In genomic region chr3:194572131-194572789, GRCh38 we compare ENCODE assay signal across 9 cellular contexts.
A peak's percentile ranks its signal among the peaks of the same experiment; 100 is the strongest.
DNase-seq lines count a peak whose midpoint lies in the region; ATAC-seq and TF ChIP-seq lines count a peak whose summit lies in the region.
"Had no signal": no experiment of that assay in that cellular context is flagged by ENCODE, and none has a peak within 500 bp of the region (broad histone marks: within the 10 kb centered on the region; RNA-seq: fewer than 3 reads in every experiment).

No MANE protein-coding gene starts in this region.

- POLR2A ChIA-PET in MCF 10A (lab: Yijun Ruan, JAX) = interaction anchor here (1.0 to 1.1 kb wide), 2 partner anchors 11 to 16 kb away, joined by 3 to 7 read pairs; no protein-coding TSS in a partner anchor

- no peak for ATAC-seq in esophagus mucosa

- DNase-seq in HS-5 (ENCODE audit: low read depth) = peak; percentile 99
- DNase-seq in MCF 10A (ENCODE audit: unreplicated experiment) = peak; percentile 79
- DNase-seq in kidney epithelial cell (ENCODE audit: low read depth) = peak; percentile 92
- DNase-seq in suprapubic skin (ENCODE audit: low spot score in 2 of 2) = peak; percentile 88 to 91
- no peak for DNase-seq in stimulated activated naive CD4-positive, alpha-beta T cell treated with Interleukin-2 at 50 U/mL for 16 hours (lab: John Stamatoyannopoulos, UW)
- no peak for DNase-seq in activated naive CD8-positive, alpha-beta T cell treated with anti-CD3 and anti-CD28 coated beads for 36 hours
- DNase-seq in NCI-H526 treated with DMSO at 0.1 percent for 48 hours (lab: John Stamatoyannopoulos, UW) = no peak

- CTCF ChIA-PET in MCF 10A (lab: Yijun Ruan, JAX) = interaction anchor here (0.6 to 1.5 kb wide), 3 partner anchors 10 to 78 kb away, joined by 3 to 5 read pairs (median 3); no protein-coding TSS in a partner anchor

- H3K9me3 Mint-ChIP-seq in MCF 10A (ENCODE audit: unreplicated experiment) = no peaks in the 10 kb centered on the region
- H3K9me3 Mint-ChIP-seq in activated naive CD8-positive, alpha-beta T cell treated with anti-CD3 and anti-CD28 coated beads for 36 hours = no peaks in the 10 kb centered on the region

- intact Hi-C loops in MCF 10A (cut with micrococcal nuclease) = no loop called here

- H3K27ac Mint-ChIP-seq in MCF 10A (ENCODE audit: low read depth, unreplicated experiment) = no peak overlapping the region
- no peak overlapping the region for H3K27ac Mint-ChIP-seq in activated naive CD8-positive, alpha-beta T cell treated with anti-CD3 and anti-CD28 coated beads for 36 hours

- H3K27me3 Mint-ChIP-seq in MCF 10A (ENCODE audit: insufficient read depth, unreplicated experiment) = no peaks in the 10 kb centered on the region
- H3K27me3 Mint-ChIP-seq in activated naive CD8-positive, alpha-beta T cell treated with anti-CD3 and anti-CD28 coated beads for 36 hours = peaks cover 26% of the 10 kb centered on the region

- TF ChIP-seq EP300 in suprapubic skin (IDR thresholded peaks at IDR 0.05) = no peak

- no peak for TF ChIP-seq CTCF in MCF 10A (IDR thresholded peaks at IDR 0.05; ENCODE audit: unreplicated experiment)
- no peak for TF ChIP-seq CTCF in kidney epithelial cell (IDR thresholded peaks at IDR 0.05; ENCODE audit: insufficient read depth, low read length, poor library complexity, severe bottlenecking)
- TF ChIP-seq CTCF in suprapubic skin (IDR thresholded peaks at IDR 0.05) = no peak

- H3K4me1 Mint-ChIP-seq in MCF 10A (ENCODE audit: insufficient read depth, unreplicated experiment) = peaks cover 30% of the 10 kb centered on the region
- H3K4me1 Mint-ChIP-seq in activated naive CD8-positive, alpha-beta T cell treated with anti-CD3 and anti-CD28 coated beads for 36 hours = peaks cover 5% of the 10 kb centered on the region

- no peak overlapping the region for H3K4me3 ChIP-seq in kidney epithelial cell (ENCODE audit: low read depth, low read length)
- H3K4me3 ChIP-seq in suprapubic skin = no peak overlapping the region
- H3K4me3 ChIP-seq: dorsolateral prefrontal cortex had no signal

- H3K27me3 ChIP-seq in kidney epithelial cell (ENCODE audit: control insufficient read depth, insufficient read depth, low read length) = no peaks in the 10 kb centered on the region
- H3K27me3 ChIP-seq in suprapubic skin = no peaks in the 10 kb centered on the region
- H3K27me3 ChIP-seq: dorsolateral prefrontal cortex had no signal

- 55% methylated on average over 18 of the region's 18 CpGs for WGBS in suprapubic skin

- H3K4me1 ChIP-seq in suprapubic skin = peaks cover 15% of the 10 kb centered on the region

- no TSS peak for BruUV-seq in MCF 10A (replicated peaks; lab: Mats Ljungman, UMichigan)

- H3K36me3 Mint-ChIP-seq in MCF 10A (ENCODE audit: insufficient read depth, unreplicated experiment) = no peaks in the 10 kb centered on the region
- H3K36me3 Mint-ChIP-seq in activated naive CD8-positive, alpha-beta T cell treated with anti-CD3 and anti-CD28 coated beads for 36 hours = no peaks in the 10 kb centered on the region

- H3K27ac ChIP-seq in suprapubic skin = peak overlapping the region; percentile 56

- H3K9me3 ChIP-seq in suprapubic skin = no peaks in the 10 kb centered on the region

- no peak for TF ChIP-seq POLR2A in suprapubic skin (IDR thresholded peaks at IDR 0.05)

- no peak overlapping the region for H3K4me3 Mint-ChIP-seq in MCF 10A (ENCODE audit: unreplicated experiment)
- H3K4me3 Mint-ChIP-seq in activated naive CD8-positive, alpha-beta T cell treated with anti-CD3 and anti-CD28 coated beads for 36 hours = no peak overlapping the region

- H3K36me3 ChIP-seq in kidney epithelial cell (ENCODE audit: control insufficient read depth, insufficient read depth, low read length) = no peaks in the 10 kb centered on the region
- no peaks in the 10 kb centered on the region for H3K36me3 ChIP-seq in suprapubic skin

Comparison
In these comparisons a context has a peak if more than half of its experiments do, and no peak if none do; other contexts are left out.
1. DNase-seq: peak in HS-5 (single experiment), MCF 10A (single experiment), kidney epithelial cell (single experiment) and suprapubic skin (2 of 2); none in stimulated activated naive CD4-positive, alpha-beta T cell treated with Interleukin-2 at 50 U/mL for 16 hours (single experiment), activated naive CD8-positive, alpha-beta T cell treated with anti-CD3 and anti-CD28 coated beads for 36 hours (single experiment) and NCI-H526 treated with DMSO at 0.1 percent for 48 hours (single experiment).